In the genomic region with DNA sequence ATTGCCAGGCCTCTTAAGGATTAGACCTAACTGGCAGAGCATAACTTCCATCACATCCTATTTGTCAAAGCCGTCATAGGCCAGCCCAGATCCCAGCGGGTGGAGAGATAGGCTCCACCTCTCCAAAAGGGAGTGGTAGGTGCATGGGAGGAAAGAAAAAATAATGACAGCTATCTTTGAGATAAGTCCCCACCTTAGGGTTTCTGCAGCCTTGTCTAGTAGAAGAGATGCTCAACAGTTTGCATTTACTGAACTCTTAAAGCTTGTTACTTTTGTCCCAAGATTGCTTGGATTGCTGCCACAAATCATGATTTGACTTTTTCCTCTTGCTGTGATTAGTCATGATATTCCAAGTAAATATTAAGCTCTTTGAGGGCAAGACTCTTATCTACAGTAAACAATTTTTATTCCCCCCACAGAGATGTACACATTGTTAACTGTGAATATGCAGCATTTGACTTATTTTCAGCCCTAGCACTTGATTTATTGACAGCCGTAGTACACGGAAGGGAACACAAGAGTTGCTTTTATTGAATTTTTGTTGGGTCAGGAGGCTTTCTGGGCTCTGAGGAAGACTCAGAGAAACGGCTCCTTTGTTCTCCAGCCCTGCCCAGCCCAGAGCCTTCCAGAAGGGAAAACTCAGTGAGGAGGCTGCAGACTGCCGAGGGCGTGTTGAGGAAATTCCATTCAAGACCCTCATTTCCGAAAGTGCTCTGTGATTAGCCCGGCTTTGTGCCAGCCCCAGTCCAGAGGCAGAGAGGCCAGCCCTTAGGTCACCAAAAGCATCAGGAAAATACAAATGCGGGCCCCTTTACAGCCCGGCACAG, we compare ENCODE assay signal across 9 cellular contexts.
A peak's percentile ranks its signal among the peaks of the same experiment; 100 is the strongest.
DNase-seq lines count a peak whose midpoint lies in the region; ATAC-seq and TF ChIP-seq lines count a peak whose summit lies in the region.
"Had no signal": no experiment of that assay in that cellular context is flagged by ENCODE, and none has a peak within 500 bp of the region (broad histone marks: within the 10 kb centered on the region; RNA-seq: fewer than 3 reads in every experiment).

No MANE protein-coding gene starts in this region.

- H3K27me3 ChIP-seq in HUES48 (ENCODE audit: control insufficient read depth, insufficient read depth, low read length) (no peaks in the 10 kb centered on the region), layer of hippocampus (ENCODE audit: control insufficient read depth, insufficient read depth, low read length) (no peaks in the 10 kb centered on the region), spleen (replicated peaks in 1 of 7) (no peaks in the 10 kb centered on the region)

- DNase-seq in dermis blood vessel endothelial cell (peak; percentile 98), spleen (no peak), germinal center (ENCODE audit: low spot score) (no peak), ureter (ENCODE audit: low spot score) (no peak), NCI-H510A (lab: John Stamatoyannopoulos, UW) (no peak)
- DNase-seq: naive B cell had no signal

- no peak for TF ChIP-seq POLR2A in spleen (IDR thresholded peaks at IDR 0.05)

- intact Hi-C loops in spleen (cut with DNase I; ENCODE audit: low total_unique reads) = loop anchor here (10.0 kb wide), 1 partner anchor 106 kb away; no protein-coding TSS in a partner anchor

- H3K4me1 ChIP-seq in HUES48 (ENCODE audit: control insufficient read depth, insufficient read depth, low read length) = peaks cover 37% of the 10 kb centered on the region
- peaks cover 3 to 34% (median 8%) of the 10 kb centered on the region in 6 donors for H3K4me1 ChIP-seq in spleen

- 61 to 79% (median 68%) methylated on average over 11 of the region's 11 CpGs for WGBS in spleen, 5 donors

- no peak overlapping the region for H3K4me3 ChIP-seq in HUES48 (ENCODE audit: low read depth, low read length)
- no peak overlapping the region for H3K4me3 ChIP-seq in spleen

- H3K36me3 ChIP-seq in HUES48 (ENCODE audit: control insufficient read depth, insufficient read depth, low read length) = no peaks in the 10 kb centered on the region
- H3K36me3 ChIP-seq in spleen = no peaks in the 10 kb centered on the region

- ATAC-seq in GM21515 (IDR thresholded peaks at IDR 0.05; ENCODE audit: unreplicated experiment) = no peak

- no peak overlapping the region for H3K9ac ChIP-seq in HUES48 (ENCODE audit: low read depth, low read length)

- no peak for TF ChIP-seq CTCF in spleen (IDR thresholded peaks at IDR 0.05 in 8 of 11, conservative IDR thresholded peaks at IDR 0.05 in 3 of 11)

- H3K9me3 ChIP-seq in HUES48 (ENCODE audit: control insufficient read depth, insufficient read depth, low read length) (no peaks in the 10 kb centered on the region), spleen (no peaks in the 10 kb centered on the region)

- H3K27ac ChIP-seq in HUES48 (ENCODE audit: low read depth, low read length) (peak overlapping the region; percentile 31), layer of hippocampus (ENCODE audit: low read depth, low read length) (peak overlapping the region; percentile 81), spleen (peak overlapping the region in 7 of 8 donors; percentile 1 to 70 (median 63))

Comparison
In these comparisons a context has a peak if more than half of its experiments do, and no peak if none do; other contexts are left out.
1. H3K27ac ChIP-seq: peak in every context shown above with its lines; median percentile 81 in layer of hippocampus; 63 in spleen; 31 in HUES48.